Comparison of ENCODE assay signal across 1 cellular context in genomic region chr11:47918370-47918690, GRCh38.
TF ChIP-seq lines count a peak whose summit lies in the region.

No MANE protein-coding gene starts in this region.

TF ChIP-seq in HEK293, 187 proteins besides CTCF, POLR2A, EP300 and RAD21 (continued from another document):
- no peak for TF ChIP-seq REST (tag by site-specific recombination; IDR thresholded peaks at IDR 0.05)
- TF ChIP-seq ZNF335 (tag by site-specific recombination; conservative IDR thresholded peaks at IDR 0.05): peak; percentile 55
- TF ChIP-seq ZNF19 (tag by site-specific recombination; IDR thresholded peaks at IDR 0.05; ENCODE audit: low read depth): no peak
- TF ChIP-seq ZNF2 (tag by site-specific recombination; IDR thresholded peaks at IDR 0.05): no peak
- TF ChIP-seq GLIS1 (tag by site-specific recombination; IDR thresholded peaks at IDR 0.05): peak; percentile 54
- TF ChIP-seq PRDM6 (tag by site-specific recombination; IDR thresholded peaks at IDR 0.05): no peak
- TF ChIP-seq HOXD13 (CRISPR knock-in tag; IDR thresholded peaks at IDR 0.05; ENCODE audit: borderline replicate concordance): no peak
- TF ChIP-seq ZNF621 (tag by site-specific recombination; IDR thresholded peaks at IDR 0.05): no peak
